10 cellular contexts compared by ENCODE assay signal in genomic region chr13:48222358-48223015, GRCh38. TPM values are rescaled to one million over a fixed set of nuclear protein-coding genes. Genes with fewer than 3 reads are reported as not detected.
DNase-seq lines count a peak whose midpoint lies in the region; ATAC-seq, FAIRE-seq and TF ChIP-seq lines count a peak whose summit lies in the region.
"Had no signal": no experiment of that assay in that cellular context is flagged by ENCODE, and none has a peak within 500 bp of the region (broad histone marks: within the 10 kb centered on the region; RNA-seq: fewer than 3 reads in every experiment).

No MANE protein-coding gene starts in this region.

- no peak overlapping the region for H3K27ac ChIP-seq in K562 (ENCODE audit: extremely low read depth, low read depth, low read length)
- H3K27ac ChIP-seq in HepG2 (ENCODE audit: extremely low read length, insufficient read depth, low read length), result no peak overlapping the region
- H3K27ac ChIP-seq in upper lobe of right lung, result peak overlapping the region; percentile 85

- peaks cover 2% of the 10 kb centered on the region for H3K36me3 Mint-ChIP-seq in activated CD8-positive, alpha-beta memory T cell treated with anti-CD3 and anti-CD28 coated beads, Interleukin-2, amount 10 ng/mL, durations not matched to agents 7 days and 5 days

- peak overlapping the region; percentile 7 for H3K27ac Mint-ChIP-seq in activated CD8-positive, alpha-beta memory T cell treated with anti-CD3 and anti-CD28 coated beads, Interleukin-2, amount 10 ng/mL, durations not matched to agents 7 days and 5 days

- ATAC-seq in activated CD8-positive, alpha-beta memory T cell treated with anti-CD3 and anti-CD28 coated beads, Interleukin-2, amount 10 ng/mL, durations not matched to agents 7 days and 5 days, result no peak
- ATAC-seq in K562 (no peak), HepG2 (peak; percentile 51), upper lobe of right lung (peak; percentile 82), HG03439 (IDR thresholded peaks at IDR 0.05; ENCODE audit: unreplicated experiment) (no peak), GM18907 (IDR thresholded peaks at IDR 0.05; ENCODE audit: unreplicated experiment) (no peak)
- ATAC-seq: HCT116 had no signal

- no peaks in the 10 kb centered on the region for H3K9me3 Mint-ChIP-seq in activated CD8-positive, alpha-beta memory T cell treated with anti-CD3 and anti-CD28 coated beads, Interleukin-2, amount 10 ng/mL, durations not matched to agents 7 days and 5 days (ENCODE audit: low read depth)

- TF ChIP-seq POLR2A in K562 (conservative IDR thresholded peaks at IDR 0.05), result no peak
- TF ChIP-seq POLR2A in HepG2 (IDR thresholded peaks at IDR 0.05; ENCODE audit: insufficient read depth in 1 of 2, low read depth in 2 of 2, low read length in 2 of 2), result no peak

- POLR2A ChIA-PET in K562 (lab: Yijun Ruan, JAX) (interaction anchor here (0.6 kb wide), 1 partner anchor 52 kb away, joined by 3 read pairs; no protein-coding TSS in a partner anchor), HepG2 (lab: Yijun Ruan, JAX) (interaction anchor here (3.1 kb wide), 1 partner anchor 10 kb away, joined by 29 read pairs; the partner anchor contains the start of gene ITM2B)

- H2AFZ ChIP-seq in K562 (ENCODE audit: low read depth, low read length), result peak overlapping the region; percentile 56
- peak overlapping the region; percentile 82 for H2AFZ ChIP-seq in HepG2 (ENCODE audit: low read length)

- H3K27me3 ChIP-seq in K562 (ENCODE audit: control insufficient read depth in 2 of 2, insufficient read depth in 2 of 2, low read length in 2 of 2) (no peaks in the 10 kb centered on the region), HepG2 (ENCODE audit: control insufficient read depth in 1 of 2, insufficient read depth in 2 of 2, low read length in 2 of 2) (no peaks in the 10 kb centered on the region), upper lobe of right lung (no peaks in the 10 kb centered on the region)

- in situ Hi-C loops in K562 (cut with MboI), result no loop called here
- in situ Hi-C loops in HepG2 (cut with HindIII; ENCODE audit: extremely low pct_ligation_motif_present, low pct_unique_long_range_greater_than_20kb), result no loop called here

- peaks cover 34% of the 10 kb centered on the region for H3K4me1 Mint-ChIP-seq in activated CD8-positive, alpha-beta memory T cell treated with anti-CD3 and anti-CD28 coated beads, Interleukin-2, amount 10 ng/mL, durations not matched to agents 7 days and 5 days

- no peaks in the 10 kb centered on the region for H3K9me1 ChIP-seq in K562 (ENCODE audit: control insufficient read depth, insufficient read depth, low read length)

- BruUV-seq in K562 (replicated peaks; lab: Mats Ljungman, UMichigan) (no TSS peak), HepG2 (replicated peaks; lab: Mats Ljungman, UMichigan) (no TSS peak)

- no peaks in the 10 kb centered on the region for H3K79me2 ChIP-seq in K562 (ENCODE audit: control insufficient read depth, insufficient read depth, low read length)
- H3K79me2 ChIP-seq in HepG2 (ENCODE audit: insufficient read depth, low read length), result no peaks in the 10 kb centered on the region

- no peak for FAIRE-seq in K562 (lab: Jason Lieb, UNC)
- FAIRE-seq in HepG2 (lab: Jason Lieb, UNC), result peak; percentile 12
- FAIRE-seq in HTR-8/SVneo (lab: Jason Lieb, UNC), result no peak

- 52% methylated on average over 11 of the region's 11 CpGs for WGBS in K562 (ENCODE audit: insufficient coverage, low coverage, missing lambda C conversion rate)
- WGBS in HepG2 (ENCODE audit: low lambda C conversion rate), result 6% methylated on average over 10 of the region's 11 CpGs

- H3K4me2 ChIP-seq in K562 (ENCODE audit: insufficient read depth, low read length) (peak overlapping the region; percentile 34; the same call in 1 of the 2 replicates), HepG2 (ENCODE audit: low read depth, low read length) (peak overlapping the region; percentile 76)

- H3K27me3 Mint-ChIP-seq in activated CD8-positive, alpha-beta memory T cell treated with anti-CD3 and anti-CD28 coated beads, Interleukin-2, amount 10 ng/mL, durations not matched to agents 7 days and 5 days, result peaks cover 14% of the 10 kb centered on the region

- no peak for TF ChIP-seq RAD21 in K562 (CRISPR knock-in tag; conservative IDR thresholded peaks at IDR 0.05 in 1 of 2, IDR thresholded peaks at IDR 0.05 in 1 of 2)
- no peak for TF ChIP-seq RAD21 in HepG2 (CRISPR knock-in tag; IDR thresholded peaks at IDR 0.05)

- H3K9ac ChIP-seq in K562 (ENCODE audit: insufficient read depth in 1 of 2, low read depth in 2 of 2, low read length in 2 of 2) (no peak overlapping the region), HepG2 (ENCODE audit: insufficient read depth, low read depth, low read length) (peak overlapping the region; percentile 31)

- H3K4me3 ChIP-seq in K562 (no peak overlapping the region), HepG2 (replicated peaks in 1 of 3; ENCODE audit: insufficient read depth in 1 of 3, low read depth in 2 of 3, low read length in 3 of 3) (peak overlapping the region; percentile 23 to 58 (median 49)), upper lobe of right lung (peak overlapping the region; percentile 51)

- H3K9me3 ChIP-seq in K562 (replicated peaks; ENCODE audit: control insufficient read depth, insufficient read depth, low read depth, low read length), result no peaks in the 10 kb centered on the region
- H3K9me3 ChIP-seq in HepG2 (ENCODE audit: low read length), result no peaks in the 10 kb centered on the region
- H3K9me3 ChIP-seq in upper lobe of right lung, result no peaks in the 10 kb centered on the region

- intact Hi-C loops in K562 (cut with micrococcal nuclease), result no loop called here
- intact Hi-C loops in HepG2 (cut with micrococcal nuclease; ENCODE audit: unreplicated experiment), result no loop called here
- intact Hi-C loops in upper lobe of right lung (cut with DNase I), result no loop called here

- no peak for DNase-seq in activated CD8-positive, alpha-beta memory T cell treated with anti-CD3 and anti-CD28 coated beads, Interleukin-2, amount 10 ng/mL, durations not matched to agents 7 days and 5 days
- DNase-seq in activated CD8-positive, alpha-beta memory T cell treated with anti-CD3 and anti-CD28 coated beads, Interleukin-2, amount 50 U/mL, for 4 hours, result no peak
- DNase-seq in K562 (ENCODE audit: extremely low read depth in 1 of 4, low spot score in 3 of 4) (no peak), HepG2 (ENCODE audit: low spot score) (no peak), upper lobe of right lung (peak; percentile 75), HTR-8/SVneo (ENCODE audit: insufficient read length, low spot score) (no peak)
- DNase-seq: NK-92 treated with Interleukin-12 subunit alpha and Interleukin-12 subunit beta, amount 100 ng/mL, for 24 hours had no signal

- CTCF ChIA-PET in activated CD8-positive, alpha-beta memory T cell treated with anti-CD3 and anti-CD28 coated beads, Interleukin-2, amount 10 ng/mL, durations not matched to agents 7 days and 5 days (lab: Charles Lee), result interaction anchor here (1.4 to 3.6 kb wide), 3 partner anchors 10 to 95 kb away, joined by 5 to 19 read pairs (median 9); partner anchors contain the start of gene ITM2B
- CTCF ChIA-PET in K562 (lab: Yijun Ruan, JAX; ENCODE audit: low intra/inter-chr PET ratio), result no interaction called here
- CTCF ChIA-PET in HepG2 (lab: Yijun Ruan, JAX; ENCODE audit: low intra/inter-chr PET ratio, low total read pairs), result no interaction called here

- H4K20me1 ChIP-seq in K562 (replicated peaks; ENCODE audit: control insufficient read depth, insufficient read depth, low read length), result no peaks in the 10 kb centered on the region
- no peaks in the 10 kb centered on the region for H4K20me1 ChIP-seq in HepG2 (ENCODE audit: insufficient read depth, low read length)

- H3K36me3 ChIP-seq in K562 (ENCODE audit: control insufficient read depth, insufficient read depth, low read length), result no peaks in the 10 kb centered on the region
- no peaks in the 10 kb centered on the region for H3K36me3 ChIP-seq in HepG2 (replicated peaks in 1 of 2; ENCODE audit: control insufficient read depth in 1 of 2, insufficient read depth in 2 of 2, low read length in 2 of 2)
- no peaks in the 10 kb centered on the region for H3K36me3 ChIP-seq in upper lobe of right lung

- no peak overlapping the region for H3K4me3 Mint-ChIP-seq in activated CD8-positive, alpha-beta memory T cell treated with anti-CD3 and anti-CD28 coated beads, Interleukin-2, amount 10 ng/mL, durations not matched to agents 7 days and 5 days

- H3K4me1 ChIP-seq in K562 (replicated peaks in 1 of 2; ENCODE audit: control insufficient read depth in 2 of 2, insufficient read depth in 2 of 2, low read length in 2 of 2) (no peaks in the 10 kb centered on the region; a peak in 1 of 5 replicates), HepG2 (ENCODE audit: insufficient read depth, low read length) (peaks cover 47% of the 10 kb centered on the region), upper lobe of right lung (peaks cover 31% of the 10 kb centered on the region)

- TF ChIP-seq CTCF in K562 (IDR thresholded peaks at IDR 0.05 in 2 of 3, conservative IDR thresholded peaks at IDR 0.05 in 1 of 3; ENCODE audit: insufficient read depth in 2 of 3, low read depth in 1 of 3, low read length in 3 of 3) (no peak), HepG2 (CRISPR knock-in tag; IDR thresholded peaks at IDR 0.05) (no peak), upper lobe of right lung (IDR thresholded peaks at IDR 0.05) (no peak)

- TF ChIP-seq EP300 in K562 (IDR thresholded peaks at IDR 0.05; ENCODE audit: low read length) (no peak), HepG2 (IDR thresholded peaks at IDR 0.05; ENCODE audit: low read depth in 2 of 2, low read length in 2 of 2) (no peak), HepG2 (CRISPR knock-in tag; IDR thresholded peaks at IDR 0.05; ENCODE audit: borderline replicate concordance) (no peak)

RNA-seq across cellular contexts. Expression of gene ITM2B, which starts 10.5 kb away (rescaled TPM):
- 100 to 1,000 TPM; 163 to 197 TPM for total RNA-seq in activated CD8-positive, alpha-beta memory T cell treated with anti-CD3 and anti-CD28 coated beads, Interleukin-2, amount 10 ng/mL, durations not matched to agents 7 days and 5 days
- 19.7 and 43.2 TPM in 2 replicates for total RNA-seq in K562 (2011; cell fraction: chromatin; rRNA removed; ENCODE audit: low replicate concordance)
- 27.6 and 28.0 TPM in 2 replicates for total RNA-seq in K562 (2011; cell fraction: nucleolus; rRNA removed)
- 45.9 and 47.1 TPM in 2 replicates for total RNA-seq in K562 (2011; cell fraction: nucleoplasm; rRNA removed)
- total RNA-seq in K562 (2014; rRNA removed) (45.0 and 67.6 TPM in 2 replicates), K562 (2014; rRNA removed; fragmentation: Illumina TruSeq; extraction: Trizol) (49.5 and 54.4 TPM in 2 replicates), K562 (2015; rRNA removed; fragmentation: Illumina TruSeq; extraction: Trizol) (50.9 and 52.5 TPM in 2 replicates), K562 (2021) (53.3 and 58.4 TPM in 2 replicates), HepG2 (2016; rRNA removed; fragmentation: Illumina TruSeq; extraction: Trizol) (80.7 and 158 TPM in 2 replicates), upper lobe of right lung (802 TPM)
- polyA plus RNA-seq in K562 (2011; rRNA removed) (41.2 and 65.6 TPM in 2 replicates), K562 (2014; fragmentation: Illumina TruSeq; extraction: Trizol) (57.7 and 83.8 TPM in 2 replicates), K562 (2014; fragmentation: Nextera tagmentation; extraction: Ambion mirVana) (10 to 100 TPM; 22.0 to 44.3 TPM), K562 (2014; rRNA removed) (34.8 and 36.9 TPM in 2 replicates), HepG2 (2011; rRNA removed) (285 and 373 TPM in 2 replicates)
- 11.3 and 35.7 TPM in 2 replicates for polyA plus RNA-seq in K562 (2011; cell fraction: cytosol; rRNA removed)
- 11.0 and 29.8 TPM in 2 replicates for polyA plus RNA-seq in K562 (2011; cell fraction: nucleus; rRNA removed)
- 46.5 and 99.0 TPM in 2 replicates for polyA plus RNA-seq in K562 (2012)
- 10.6 and 27.5 TPM in 2 replicates for polyA minus RNA-seq in K562 (2011; rRNA and poly(A)+ RNA removed)
- polyA minus RNA-seq in K562 (2011; cell fraction: cytosol; rRNA and poly(A)+ RNA removed), result 19.5 and 34.5 TPM in 2 replicates
- polyA minus RNA-seq in K562 (2011; cell fraction: nucleus; rRNA and poly(A)+ RNA removed), result 1.5 and 4.4 TPM in 2 replicates
- total RNA-seq in HepG2 (2016; cell fraction: cytosol; rRNA removed; fragmentation: Illumina TruSeq; extraction: Trizol; ENCODE audit: low read depth), result 19.7 and 23.5 TPM in 2 replicates
- 78.9 and 158 TPM in 2 replicates for total RNA-seq in HepG2 (2016; cell fraction: insoluble cytoplasmic fraction; rRNA removed; fragmentation: Illumina TruSeq; extraction: Trizol)
- total RNA-seq in HepG2 (2016; cell fraction: membrane; rRNA removed; fragmentation: Illumina TruSeq; extraction: Trizol), result 28.8 and 29.1 TPM in 2 replicates
- total RNA-seq in HepG2 (2016; cell fraction: nucleus; rRNA removed; fragmentation: Illumina TruSeq; extraction: Trizol), result 139 and 183 TPM in 2 replicates
- 119 and 216 TPM in 2 replicates for polyA plus RNA-seq in HepG2 (2011; cell fraction: cytosol; rRNA removed)
- polyA plus RNA-seq in HepG2 (2011; cell fraction: nucleus; rRNA removed), result 51.2 and 79.9 TPM in 2 replicates
- polyA plus RNA-seq in HepG2 (2012), result 312 and 366 TPM in 2 replicates
- polyA plus RNA-seq in HepG2 (2016; cell fraction: cytosol; fragmentation: Illumina TruSeq; extraction: Trizol; ENCODE audit: low read depth), result 32.7 and 38.7 TPM in 2 replicates
- 145 and 159 TPM in 2 replicates for polyA plus RNA-seq in HepG2 (2016; cell fraction: insoluble cytoplasmic fraction; fragmentation: Illumina TruSeq; extraction: Trizol; ENCODE audit: low read depth)
- polyA plus RNA-seq in HepG2 (2016; cell fraction: membrane; fragmentation: Illumina TruSeq; extraction: Trizol; ENCODE audit: low read depth), result 44.0 and 47.1 TPM in 2 replicates
- polyA plus RNA-seq in HepG2 (2016; cell fraction: nucleus; fragmentation: Illumina TruSeq; extraction: Trizol; ENCODE audit: insufficient read depth, low read depth), result 391 and 415 TPM in 2 replicates
- 16.4 and 36.7 TPM in 2 replicates for polyA minus RNA-seq in HepG2 (2011; rRNA and poly(A)+ RNA removed; ENCODE audit: low replicate concordance)
- polyA minus RNA-seq in HepG2 (2011; cell fraction: cytosol; rRNA and poly(A)+ RNA removed), result 139 and 194 TPM in 2 replicates
- polyA minus RNA-seq in HepG2 (2011; cell fraction: nucleus; rRNA and poly(A)+ RNA removed), result 29.0 and 53.7 TPM in 2 replicates

Comparison
In these comparisons a context has a peak if more than half of its experiments do, and no peak if none do; other contexts are left out.
1. ATAC-seq: peak in HepG2 (single experiment) and upper lobe of right lung (single experiment); none in activated CD8-positive, alpha-beta memory T cell treated with anti-CD3 and anti-CD28 coated beads, Interleukin-2, amount 10 ng/mL, durations not matched to agents 7 days and 5 days (single experiment), K562 (single experiment), HG03439 (single experiment) and GM18907 (single experiment).